ENCODE assay signal across 18 cellular contexts in the genomic region with DNA sequence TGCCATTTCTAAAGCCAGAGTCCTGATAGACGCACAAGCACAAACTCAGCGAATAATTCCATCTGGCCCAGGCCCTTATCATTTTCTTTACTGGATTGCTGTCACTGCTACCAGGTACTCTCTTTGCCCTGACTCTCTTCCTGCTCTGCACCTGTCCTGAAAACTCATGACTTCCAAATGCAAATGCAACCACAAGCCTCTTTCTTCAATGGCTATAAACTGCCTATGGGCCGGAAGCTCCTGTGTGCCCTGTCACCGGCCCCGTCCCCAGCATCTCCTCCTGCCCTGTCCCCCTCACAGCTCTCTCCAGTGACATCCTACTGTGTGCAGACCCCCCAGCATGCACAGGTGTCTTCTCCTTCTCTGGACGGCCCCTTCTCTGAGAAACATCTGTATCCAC.
A peak's percentile ranks its signal among the peaks of the same experiment; 100 is the strongest.
DNase-seq lines count a peak whose midpoint lies in the region; ATAC-seq and TF ChIP-seq lines count a peak whose summit lies in the region.
"Had no signal": no experiment of that assay in that cellular context is flagged by ENCODE, and none has a peak within 500 bp of the region (broad histone marks: within the 10 kb centered on the region; RNA-seq: fewer than 3 reads in every experiment).

No MANE protein-coding gene starts in this region.

- no peaks in the 10 kb centered on the region for H4K20me1 ChIP-seq in OCI-LY1 (ENCODE audit: insufficient read depth, low read length)

- peak; percentile 68 for ATAC-seq in GM19324 (IDR thresholded peaks at IDR 0.05; ENCODE audit: low FRiP score, unreplicated experiment)
- ATAC-seq in activated CD8-positive, alpha-beta T cell treated with anti-CD3 and anti-CD28 coated beads for 36 hours: no peak

- no peak overlapping the region for H3K27ac Mint-ChIP-seq in chondrocyte (ENCODE audit: unreplicated experiment)
- H3K27ac Mint-ChIP-seq in activated CD8-positive, alpha-beta T cell treated with anti-CD3 and anti-CD28 coated beads for 36 hours: no peak overlapping the region
- H3K27ac Mint-ChIP-seq: CD4-positive, CD25-positive, alpha-beta regulatory T cell; CD8-positive, alpha-beta memory T cell had no signal

- no peaks in the 10 kb centered on the region for H3K27me3 Mint-ChIP-seq in chondrocyte (ENCODE audit: low read depth)
- no peaks in the 10 kb centered on the region for H3K27me3 Mint-ChIP-seq in activated CD8-positive, alpha-beta T cell treated with anti-CD3 and anti-CD28 coated beads for 36 hours
- H3K27me3 Mint-ChIP-seq: CD4-positive, CD25-positive, alpha-beta regulatory T cell; CD8-positive, alpha-beta memory T cell had no signal

- H3K36me3 Mint-ChIP-seq in chondrocyte (ENCODE audit: low read depth): peaks cover 2% of the 10 kb centered on the region
- peaks cover 13% of the 10 kb centered on the region for H3K36me3 Mint-ChIP-seq in activated CD8-positive, alpha-beta T cell treated with anti-CD3 and anti-CD28 coated beads for 36 hours (ENCODE audit: low read depth)

- no peaks in the 10 kb centered on the region for H3K27me3 ChIP-seq in OCI-LY1 (ENCODE audit: insufficient read depth, low read length)
- H3K27me3 ChIP-seq: BE2C had no signal

- intact Hi-C loops in activated CD8-positive, alpha-beta T cell treated with anti-CD3 and anti-CD28 coated beads for 36 hours (cut with micrococcal nuclease): no loop called here

- CTCF ChIA-PET in activated CD8-positive, alpha-beta T cell treated with anti-CD3 and anti-CD28 coated beads for 36 hours (lab: Charles Lee): no interaction called here

- H3K4me3 Mint-ChIP-seq in chondrocyte (ENCODE audit: unreplicated experiment): no peak overlapping the region
- no peak overlapping the region for H3K4me3 Mint-ChIP-seq in activated CD8-positive, alpha-beta T cell treated with anti-CD3 and anti-CD28 coated beads for 36 hours
- H3K4me3 Mint-ChIP-seq: CD4-positive, CD25-positive, alpha-beta regulatory T cell; CD8-positive, alpha-beta memory T cell had no signal

- H3K9me3 ChIP-seq in OCI-LY1 (ENCODE audit: low read length): no peaks in the 10 kb centered on the region
- H3K9me3 ChIP-seq: BE2C had no signal

- H3K4me1 Mint-ChIP-seq in chondrocyte (ENCODE audit: low read depth): no peaks in the 10 kb centered on the region
- no peaks in the 10 kb centered on the region for H3K4me1 Mint-ChIP-seq in activated CD8-positive, alpha-beta T cell treated with anti-CD3 and anti-CD28 coated beads for 36 hours (ENCODE audit: low read depth)

- no peaks in the 10 kb centered on the region for H3K36me3 ChIP-seq in OCI-LY1 (ENCODE audit: insufficient read depth, low read length)
- H3K36me3 ChIP-seq: BE2C had no signal

- POLR2A ChIA-PET in activated CD8-positive, alpha-beta T cell treated with anti-CD3 and anti-CD28 coated beads for 36 hours (lab: Charles Lee): no interaction called here

- H3K4me1 ChIP-seq in OCI-LY1 (ENCODE audit: insufficient read depth, low read length, severe bottlenecking): peaks cover 43% of the 10 kb centered on the region
- H3K4me1 ChIP-seq: BE2C had no signal

- no peaks in the 10 kb centered on the region for H3F3A ChIP-seq in OCI-LY1 (ENCODE audit: insufficient read depth, low read length)

- no peaks in the 10 kb centered on the region for H3K79me2 ChIP-seq in OCI-LY1 (ENCODE audit: insufficient read depth, low read length)

- H3K9ac ChIP-seq in OCI-LY1 (ENCODE audit: low read length): no peak overlapping the region; the same call in 1 of the 2 replicates
- H3K9ac ChIP-seq: GM23248 had no signal

- DNase-seq in chondrocyte (ENCODE audit: low spot score) (peak; percentile 43), NCI-H774 (lab: John Stamatoyannopoulos, UW) (no peak)
- no peak for DNase-seq in activated CD8-positive, alpha-beta T cell treated with anti-CD3 and anti-CD28 coated beads for 36 hours
- DNase-seq in activated naive CD4-positive, alpha-beta T cell (lab: John Stamatoyannopoulos, UW): no peak
- DNase-seq: ACHN; BE2C; C1 segment of cervical spinal cord; CD4-positive, CD25-positive, alpha-beta regulatory T cell; CD8-positive, alpha-beta memory T cell; COR-L47; DMS 273 treated with DMSO at 0.1 percent for 48 hours; DMS53; DND-41; GM23248; HCEC 1CT; KG1 had no signal

- H2AFZ ChIP-seq in OCI-LY1 (ENCODE audit: low read length): no peak overlapping the region
- H2AFZ ChIP-seq: GM23248 had no signal

- peak overlapping the region; percentile 1 for H3K4me3 ChIP-seq in OCI-LY1 (ENCODE audit: low read depth, low read length, poor library complexity, severe bottlenecking)
- H3K4me3 ChIP-seq: GM23248 had no signal

- H3K4me2 ChIP-seq in OCI-LY1 (ENCODE audit: low read length): peak overlapping the region; percentile 45; the same call in 1 of the 2 replicates

- no peaks in the 10 kb centered on the region for H3K9me3 Mint-ChIP-seq in chondrocyte (ENCODE audit: low read depth)
- peaks cover 2% of the 10 kb centered on the region for H3K9me3 Mint-ChIP-seq in activated CD8-positive, alpha-beta T cell treated with anti-CD3 and anti-CD28 coated beads for 36 hours

- no peak for TF ChIP-seq CTCF in OCI-LY1 (IDR thresholded peaks at IDR 0.05; ENCODE audit: low read length)
- TF ChIP-seq CTCF in chondrocyte (IDR thresholded peaks at IDR 0.05): no peak
- TF ChIP-seq CTCF in activated CD8-positive, alpha-beta T cell treated with anti-CD3 and anti-CD28 coated beads for 36 hours (IDR thresholded peaks at IDR 0.05): no peak

- peak overlapping the region; percentile 83 for H3K27ac ChIP-seq in OCI-LY1 (ENCODE audit: low read depth, low read length, poor library complexity, severe bottlenecking)
- H3K27ac ChIP-seq: GM23248 had no signal

- no peaks in the 10 kb centered on the region for H3K9me2 ChIP-seq in OCI-LY1 (ENCODE audit: low read depth, low read length)
